Comparison of ENCODE assay signal across 16 cellular contexts in genomic region chr3:159187706-159188105, GRCh38.
DNase-seq lines count a peak whose midpoint lies in the region; ATAC-seq and TF ChIP-seq lines count a peak whose summit lies in the region.
"Had no signal": no experiment of that assay in that cellular context is flagged by ENCODE, and none has a peak within 500 bp of the region (broad histone marks: within the 10 kb centered on the region; RNA-seq: fewer than 3 reads in every experiment).

No MANE protein-coding gene starts in this region.

- no peak for DNase-seq in left ventricle myocardium inferior
- no peak for DNase-seq in Right ventricle myocardium inferior (ENCODE audit: missing footprints)
- DNase-seq in SJCRH30, result peak; percentile 10 to 27
- DNase-seq in hepatic stellate cell (ENCODE audit: low spot score), result peak; percentile 5
- no peak for DNase-seq in NCI-H345 (lab: John Stamatoyannopoulos, UW)
- DNase-seq in amniotic stem cell (lab: John Stamatoyannopoulos, UW), result no peak
- DNase-seq: C1 segment of cervical spinal cord, DMS153, GOT3, MG63, NCI-H187 treated with DMSO at 0.1 percent for 48 hours, NCI-H2171, NCI-H774 had no signal

- H3K36me3 ChIP-seq in left ventricle myocardium inferior, result no peaks in the 10 kb centered on the region
- H3K36me3 ChIP-seq in SJCRH30, result no peaks in the 10 kb centered on the region
- H3K36me3 ChIP-seq: MG63 had no signal

- H3K4me3 ChIP-seq in left ventricle myocardium inferior (no peak overlapping the region), SJCRH30 (no peak overlapping the region)
- H3K4me3 ChIP-seq: A549, MG63 had no signal

- H3K4me1 ChIP-seq in left ventricle myocardium inferior, result peaks cover 18% of the 10 kb centered on the region
- no peaks in the 10 kb centered on the region for H3K4me1 ChIP-seq in SJCRH30

- H3K9me3 ChIP-seq in left ventricle myocardium inferior (replicated peaks) (no peaks in the 10 kb centered on the region), SJCRH30 (replicated peaks) (no peaks in the 10 kb centered on the region)
- H3K9me3 ChIP-seq: A549, MG63 had no signal

- ATAC-seq in Right ventricle myocardium inferior (no peak), HG03342 (IDR thresholded peaks at IDR 0.05; ENCODE audit: unreplicated experiment) (no peak)
- ATAC-seq: A549, SK-N-SH treated with all-trans-retinoic acid at 6 μM for 48 hours had no signal

- TF ChIP-seq CTCF in left ventricle myocardium inferior (IDR thresholded peaks at IDR 0.05; ENCODE audit: borderline replicate concordance), result no peak

- H3K27me3 ChIP-seq in left ventricle myocardium inferior (ENCODE audit: low read depth) (no peaks in the 10 kb centered on the region), SJCRH30 (0 out of 2 replicates have a peak, but pooled peaks cover 3% of the 10 kb centered on the region)
- H3K27me3 ChIP-seq: MG63 had no signal

- intact Hi-C loops in left ventricle myocardium inferior (cut with micrococcal nuclease) (no loop called here), Right ventricle myocardium inferior (cut with DNase I) (no loop called here)

- peak overlapping the region; percentile 15 for H3K27ac ChIP-seq in left ventricle myocardium inferior (replicated peaks)
- H3K27ac ChIP-seq in SJCRH30, result no peak overlapping the region
- H3K27ac ChIP-seq: A549 had no signal

Comparison
In these comparisons a context has a peak if more than half of its experiments do, and no peak if none do; other contexts are left out.
1. DNase-seq: peak in SJCRH30 (2 of 2) and hepatic stellate cell (single experiment); none in left ventricle myocardium inferior (single experiment), Right ventricle myocardium inferior (single experiment), NCI-H345 (single experiment) and amniotic stem cell (single experiment).